In genomic region chr1:164602480-164603093, GRCh38 we compare ENCODE assay signal across 9 cellular contexts. TPM values are rescaled to one million over a fixed set of nuclear protein-coding genes. Genes with fewer than 3 reads are reported as not detected.
A peak's percentile ranks its signal among the peaks of the same experiment; 100 is the strongest.
DNase-seq lines count a peak whose midpoint lies in the region; ATAC-seq and TF ChIP-seq lines count a peak whose summit lies in the region.
"Had no signal": no experiment of that assay in that cellular context is flagged by ENCODE, and none has a peak within 500 bp of the region (broad histone marks: within the 10 kb centered on the region; RNA-seq: fewer than 3 reads in every experiment).

No MANE protein-coding gene starts in this region.

- peak overlapping the region; percentile 49 for H3K9ac ChIP-seq in iPS-18a (ENCODE audit: low read length)

- no peak for TF ChIP-seq POLR2A in suprapubic skin (IDR thresholded peaks at IDR 0.05)

- H3K4me1 ChIP-seq in iPS-18a (ENCODE audit: control insufficient read depth, low read depth, low read length) (peaks cover 77% of the 10 kb centered on the region), suprapubic skin (peaks cover 48% of the 10 kb centered on the region)

- peaks cover 92% of the 10 kb centered on the region for H3K4me1 Mint-ChIP-seq in WTC11
- H3K4me1 Mint-ChIP-seq: IgD-negative memory B cell had no signal

- peak overlapping the region; percentile 64 for H3K4me3 Mint-ChIP-seq in WTC11
- H3K4me3 Mint-ChIP-seq: IgD-negative memory B cell had no signal

- peak overlapping the region; percentile 100 for H3K27ac Mint-ChIP-seq in WTC11
- H3K27ac Mint-ChIP-seq: IgD-negative memory B cell had no signal

- peak; percentile 34 for ATAC-seq in WTC11
- ATAC-seq in HG03108 (IDR thresholded peaks at IDR 0.05; ENCODE audit: unreplicated experiment), result no peak
- no peak for ATAC-seq in HG02840 (IDR thresholded peaks at IDR 0.05; ENCODE audit: low FRiP score, unreplicated experiment)

- CTCF ChIA-PET in WTC11 (lab: Charles Lee), result interaction anchor here (0.6 to 2.3 kb wide), 18 partner anchors 9 to 362 kb away, joined by 3 to 16 read pairs (median 4); partner anchors contain the start of gene PBX1

- H3K9me3 ChIP-seq in iPS-18a (ENCODE audit: control insufficient read depth, low read depth, low read length) (no peaks in the 10 kb centered on the region), suprapubic skin (no peaks in the 10 kb centered on the region)

- H3K4me3 ChIP-seq in HFF-Myc (replicated peaks; ENCODE audit: low read depth, low read length) (peak overlapping the region; percentile 12; the same call in 1 of the 2 replicates), iPS-18a (ENCODE audit: low read length) (peak overlapping the region; percentile 45), suprapubic skin (peak overlapping the region; percentile 26)

- no peak for TF ChIP-seq EP300 in suprapubic skin (IDR thresholded peaks at IDR 0.05)

- peaks cover 6% of the 10 kb centered on the region for H3K36me3 Mint-ChIP-seq in WTC11
- H3K36me3 Mint-ChIP-seq: IgD-negative memory B cell had no signal

- H3K27ac ChIP-seq in iPS-18a (ENCODE audit: low read length) (peak overlapping the region; percentile 56), suprapubic skin (peak overlapping the region; percentile 83)

- TF ChIP-seq CTCF in HFF-Myc (IDR thresholded peaks at IDR 0.05; ENCODE audit: low read depth, low read length, missing control alignments) (no peak), WTC11 (IDR thresholded peaks at IDR 0.05) (no peak), suprapubic skin (IDR thresholded peaks at IDR 0.05) (no peak)

- 11% methylated on average over 10 of the region's 10 CpGs for WGBS in suprapubic skin

- no peaks in the 10 kb centered on the region for H3K27me3 Mint-ChIP-seq in WTC11 (ENCODE audit: low read depth)
- H3K27me3 Mint-ChIP-seq: IgD-negative memory B cell had no signal

- H3K36me3 ChIP-seq in iPS-18a (ENCODE audit: control insufficient read depth, low read depth, low read length), result peaks cover 4% of the 10 kb centered on the region
- no peaks in the 10 kb centered on the region for H3K36me3 ChIP-seq in suprapubic skin

- H3K27me3 ChIP-seq in iPS-18a (ENCODE audit: control insufficient read depth, insufficient read depth, low read length) (no peaks in the 10 kb centered on the region), suprapubic skin (no peaks in the 10 kb centered on the region)

- POLR2A ChIA-PET in WTC11 (lab: Charles Lee), result interaction anchor here (0.7 to 1.8 kb wide), 8 partner anchors 9 to 178 kb away, joined by 3 to 9 read pairs (median 4); partner anchors contain the start of gene PBX1

- DNase-seq in HFF-Myc (ENCODE audit: extremely low read depth, low read depth), result no peak
- DNase-seq in WTC11 (ENCODE audit: low spot score), result peak; percentile 70
- no peak for DNase-seq in suprapubic skin (ENCODE audit: low spot score in 2 of 2)
- no peak for DNase-seq in T-helper 9 cell
- no peak for DNase-seq in stimulated activated naive CD4-positive, alpha-beta T cell (lab: John Stamatoyannopoulos, UW)

- H3K9me3 Mint-ChIP-seq in WTC11, result no peaks in the 10 kb centered on the region
- H3K9me3 Mint-ChIP-seq: IgD-negative memory B cell had no signal

TF ChIP-seq in WTC11, 78 proteins besides CTCF, POLR2A, EP300 and RAD21:
- TF ChIP-seq ELF4 (CRISPR knock-in tag; IDR thresholded peaks at IDR 0.05; ENCODE audit: low read depth) (no peak), NFYB (CRISPR knock-in tag; conservative IDR thresholded peaks at IDR 0.05; ENCODE audit: low read depth) (no peak), USF2 (CRISPR knock-in tag; IDR thresholded peaks at IDR 0.05) (no peak), NR2C2 (CRISPR knock-in tag; IDR thresholded peaks at IDR 0.05) (no peak), SMAD3 (CRISPR knock-in tag; IDR thresholded peaks at IDR 0.05; ENCODE audit: borderline replicate concordance) (no peak), CREM (CRISPR knock-in tag; IDR thresholded peaks at IDR 0.05) (no peak), ZNF121 (CRISPR knock-in tag; IDR thresholded peaks at IDR 0.05) (no peak)

RNA-seq across cellular contexts. Expression of gene PBX1, which starts 43.6 kb away (rescaled TPM):
- total RNA-seq in WTC11 (2021), result 97.7 to 102 TPM (median 102 TPM) in 3 replicates
- total RNA-seq in suprapubic skin, result 10 to 100 TPM; 14.4 to 34.6 (median 22.0) TPM
